Comparison of ENCODE assay signal across 9 cellular contexts in genomic region chr2:66103581-66103980, GRCh38.
"Had no signal": no experiment of that assay in that cellular context is flagged by ENCODE, and none has a peak within 500 bp of the region (broad histone marks: within the 10 kb centered on the region; RNA-seq: fewer than 3 reads in every experiment).

No MANE protein-coding gene starts in this region.

- H3K4me3 ChIP-seq: HAP-1 had no signal

- H3K36me3 Mint-ChIP-seq: IgD-negative memory B cell had no signal

- FAIRE-seq: HepG2 had no signal

- H3K4me1 ChIP-seq: HAP-1 had no signal

- H3K4me1 Mint-ChIP-seq: IgD-negative memory B cell had no signal

- H3K27ac ChIP-seq: HL-60 had no signal

- H3K9me3 ChIP-seq: HAP-1 had no signal

- DNase-seq: GOT3, H7, HFFc6, KG1 had no signal

- H3K4me3 Mint-ChIP-seq: HFFc6, IgD-negative memory B cell had no signal

- H3K27ac Mint-ChIP-seq: HFFc6, IgD-negative memory B cell had no signal

- H3K36me3 ChIP-seq: HAP-1 had no signal

- ATAC-seq: HCT116, HepG2 had no signal
